Comparison of ENCODE assay signal across 1 cellular context in the genomic region with DNA sequence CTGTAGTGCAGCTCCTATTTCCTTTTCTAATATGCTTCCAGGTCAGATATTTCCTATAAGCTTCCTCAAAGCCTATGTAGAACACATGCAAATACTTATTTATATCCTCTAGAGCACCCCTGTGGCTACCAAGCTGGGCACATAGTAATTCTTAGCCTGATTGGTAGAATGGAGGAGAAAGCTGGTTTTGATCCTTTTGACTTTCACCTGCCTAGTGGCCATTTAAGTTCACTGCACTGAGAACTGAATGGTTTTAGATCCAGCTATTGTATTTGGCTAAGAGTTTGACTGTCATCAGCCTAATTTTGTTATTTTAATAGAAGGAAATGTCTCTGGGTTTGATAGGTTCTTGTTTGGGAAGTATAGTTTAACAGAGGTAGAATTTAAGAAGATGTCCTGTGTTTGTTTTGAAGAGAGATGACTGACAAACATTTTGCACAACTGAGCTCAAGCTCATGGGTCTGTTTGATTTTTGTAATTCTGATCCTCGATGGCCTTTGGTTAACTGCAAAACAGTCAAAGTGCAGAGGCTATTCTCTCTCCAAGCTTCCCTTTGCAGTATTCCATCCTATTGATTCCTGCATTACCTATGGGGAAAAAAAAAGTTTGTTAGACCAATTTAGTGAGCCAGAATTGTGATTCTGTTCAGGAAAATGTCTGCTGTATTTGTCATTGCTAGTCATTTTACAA.
TF ChIP-seq lines count a peak whose summit lies in the region.

No MANE protein-coding gene starts in this region.

TF ChIP-seq in H1, 55 proteins besides CTCF, POLR2A, EP300 and RAD21 (continued from another document):
- TF ChIP-seq YY1 (IDR thresholded peaks at IDR 0.05; ENCODE audit: low read depth, low read length) = no peak
- TF ChIP-seq PHF8 (conservative IDR thresholded peaks at IDR 0.05; ENCODE audit: low read depth, low read length) = no peak
- TF ChIP-seq SIN3A (conservative IDR thresholded peaks at IDR 0.05 in 1 of 2, IDR thresholded peaks at IDR 0.05 in 1 of 2; ENCODE audit: low read depth in 1 of 2, low read length in 2 of 2) = no peak
- TF ChIP-seq SIRT6 (IDR thresholded peaks at IDR 0.05; ENCODE audit: low read length) = no peak
TF ChIP-seq in H1: peak in this region for 0.
